ENCODE assay signal across 10 cellular contexts in the genomic region with DNA sequence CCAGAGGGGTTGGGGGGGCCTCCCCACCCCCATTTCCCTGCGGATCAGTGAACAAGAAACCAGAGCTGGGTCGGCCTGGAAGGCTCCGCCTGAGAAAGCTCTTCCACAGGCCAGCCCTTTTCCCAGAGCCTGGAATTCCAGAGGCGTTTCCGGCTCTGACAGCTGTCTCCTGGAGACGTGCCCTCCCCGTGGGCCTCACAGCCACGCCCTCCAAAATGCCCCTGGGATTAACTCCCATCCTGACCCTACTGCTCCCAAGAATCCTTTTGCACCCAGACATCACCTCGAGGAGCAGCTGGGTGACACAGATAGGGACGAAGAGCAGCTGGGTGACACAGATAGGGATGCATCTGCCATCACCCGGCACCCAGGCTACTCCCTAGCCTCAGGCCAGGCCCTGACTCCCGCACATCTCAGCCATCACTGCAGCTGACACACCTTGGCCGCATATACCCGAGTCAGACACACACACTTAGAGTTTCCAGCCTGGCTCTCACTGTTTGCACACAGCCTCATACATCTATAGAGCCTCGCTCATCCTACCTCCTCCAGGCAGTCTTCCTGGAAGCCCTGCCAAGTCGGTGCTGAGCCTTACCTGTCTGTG. TPM values are rescaled to one million over a fixed set of nuclear protein-coding genes. Genes with fewer than 3 reads are reported as not detected.
DNase-seq lines count a peak whose midpoint lies in the region; ATAC-seq and TF ChIP-seq lines count a peak whose summit lies in the region.
"Had no signal": no experiment of that assay in that cellular context is flagged by ENCODE, and none has a peak within 500 bp of the region (broad histone marks: within the 10 kb centered on the region; RNA-seq: fewer than 3 reads in every experiment).

No MANE protein-coding gene starts in this region.

- H2AK5ac ChIP-seq in mesenchymal stem cell (ENCODE audit: low read length, severe bottlenecking) = peak overlapping the region; percentile 32

- H3K27ac ChIP-seq in mesenchymal stem cell (ENCODE audit: low read length, poor library complexity, severe bottlenecking) (peak overlapping the region; percentile 41), upper lobe of left lung (peak overlapping the region; percentile 70 to 86 (median 86))

- H3K79me1 ChIP-seq in mesenchymal stem cell (replicated peaks; ENCODE audit: low read length, poor library complexity, severe bottlenecking) = no peaks in the 10 kb centered on the region

- peak overlapping the region; percentile 99 for H2BK120ac ChIP-seq in mesenchymal stem cell (ENCODE audit: low read depth, low read length)

- H2BK15ac ChIP-seq in mesenchymal stem cell (ENCODE audit: low read depth, poor library complexity, severe bottlenecking) = peak overlapping the region; percentile 73

- H3K4me3 ChIP-seq in NT2/D1 (ENCODE audit: insufficient read length, low read depth) (no peak overlapping the region), epithelial cell of esophagus (ENCODE audit: low read length) (no peak overlapping the region), mesenchymal stem cell (ENCODE audit: insufficient read depth in 1 of 2, low read depth in 1 of 2, low read length in 2 of 2) (no peak overlapping the region), upper lobe of left lung (no peak overlapping the region)
- H3K4me3 ChIP-seq: GM12878 had no signal

- ATAC-seq in upper lobe of left lung (ENCODE audit: low FRiP score in 2 of 2) (no peak), HG03108 (IDR thresholded peaks at IDR 0.05; ENCODE audit: unreplicated experiment) (no peak)
- ATAC-seq: GM12878 had no signal

- peak overlapping the region in 1 of 2 experiments; percentile 80 for H3K14ac ChIP-seq in mesenchymal stem cell (ENCODE audit: low read length in 2 of 2)

- H4K91ac ChIP-seq in mesenchymal stem cell (ENCODE audit: low read length) = peak overlapping the region; percentile 99

- no peak for TF ChIP-seq POLR2A in upper lobe of left lung (IDR thresholded peaks at IDR 0.05)

- TF ChIP-seq CTCF in epithelial cell of esophagus (IDR thresholded peaks at IDR 0.05; ENCODE audit: insufficient read depth, low read depth, low read length, missing control alignments) = no peak
- TF ChIP-seq CTCF in upper lobe of left lung (IDR thresholded peaks at IDR 0.05) = no peak

- H3K4me1 ChIP-seq in NT2/D1 (ENCODE audit: insufficient read depth, insufficient read length) (peaks cover 12% of the 10 kb centered on the region), mesenchymal stem cell (ENCODE audit: control insufficient read depth, insufficient read depth, low read depth, low read length) (peaks cover 48% of the 10 kb centered on the region), upper lobe of left lung (peaks cover 49 to 67% (median 59%) of the 10 kb centered on the region in 4 donors)

- peak overlapping the region; percentile 6 for H2AFZ ChIP-seq in mesenchymal stem cell (ENCODE audit: low read depth, low read length)

- H3K9me3 ChIP-seq in NT2/D1 (ENCODE audit: insufficient read depth, low read length) (no peaks in the 10 kb centered on the region), mesenchymal stem cell (ENCODE audit: control insufficient read depth, low read length) (no peaks in the 10 kb centered on the region), upper lobe of left lung (no peaks in the 10 kb centered on the region)

- H3K23ac ChIP-seq in mesenchymal stem cell (ENCODE audit: low read length in 2 of 2) = no peak overlapping the region

- H3K9ac ChIP-seq in NT2/D1 (ENCODE audit: insufficient read length, low read depth) (no peak overlapping the region), mesenchymal stem cell (ENCODE audit: low read length) (peak overlapping the region; percentile 41)

- H3K4me2 ChIP-seq in mesenchymal stem cell (ENCODE audit: low read length, poor library complexity, severe bottlenecking) = no peak overlapping the region

- peak; percentile 54 for DNase-seq in NT2/D1 (ENCODE audit: low read depth, low spot score)
- peak; percentile 63 for DNase-seq in epithelial cell of esophagus (ENCODE audit: low read depth)
- DNase-seq in mesenchymal stem cell = peak; percentile 70
- no peak for DNase-seq in upper lobe of left lung
- no peak for DNase-seq in activated CD4-positive, CD25-positive, alpha-beta regulatory T cell treated with anti-CD3 and anti-CD28 coated beads, Interleukin-2, amount 50 U/mL, for 72 hours
- no peak for DNase-seq in stimulated activated CD4-positive, alpha-beta T cell treated with anti-CD3 and anti-CD28 coated beads, Interleukin-4, amount 100 ng/mL, for 4 hours
- DNase-seq: activated naive CD8-positive, alpha-beta T cell treated with anti-CD3 and anti-CD28 coated beads for 36 hours; immature natural killer cell had no signal

- 20% methylated on average over 16 of the region's 16 CpGs for WGBS in mesenchymal stem cell
- 51% methylated on average over 7 to 16 of the region's 16 CpGs for WGBS in upper lobe of left lung, 2 donors

- peak overlapping the region; percentile 98 to 100 for H2BK12ac ChIP-seq in mesenchymal stem cell (ENCODE audit: low read length in 2 of 2)

- H3K36me3 ChIP-seq in NT2/D1 (ENCODE audit: insufficient read depth, insufficient read length, low read length) (no peaks in the 10 kb centered on the region), mesenchymal stem cell (ENCODE audit: control insufficient read depth in 1 of 2, insufficient read depth in 2 of 2, low read depth in 1 of 2, low read length in 2 of 2) (no peaks in the 10 kb centered on the region), upper lobe of left lung (no peaks in the 10 kb centered on the region)

- H4K8ac ChIP-seq in mesenchymal stem cell (ENCODE audit: low read length) = peak overlapping the region; percentile 95

- peak overlapping the region; percentile 91 to 99 for H3K4ac ChIP-seq in mesenchymal stem cell (ENCODE audit: low read depth in 1 of 2, low read length in 2 of 2)

- peak overlapping the region; percentile 93 to 97 for H3K18ac ChIP-seq in mesenchymal stem cell (ENCODE audit: low read depth in 1 of 2, low read length in 2 of 2)

- H3K27me3 ChIP-seq in NT2/D1 (ENCODE audit: insufficient read depth, insufficient read length) (no peaks in the 10 kb centered on the region), mesenchymal stem cell (ENCODE audit: control insufficient read depth in 1 of 2, insufficient read depth in 1 of 2, low read length in 2 of 2) (no peaks in the 10 kb centered on the region), upper lobe of left lung (no peaks in the 10 kb centered on the region)

- TF ChIP-seq EP300 in upper lobe of left lung (IDR thresholded peaks at IDR 0.05) = no peak

- H2BK5ac ChIP-seq in mesenchymal stem cell (ENCODE audit: low read depth, low read length, poor library complexity, severe bottlenecking) = no peak overlapping the region

RNA-seq across cellular contexts. Expression of gene CDC42EP1, which starts 7.6 kb away (rescaled TPM):
- polyA plus RNA-seq in mesenchymal stem cell (2013, experiment 1 of 2) = 117 TPM
- polyA plus RNA-seq in mesenchymal stem cell (2013, experiment 2 of 2) = 113 TPM
- total RNA-seq in upper lobe of left lung = 10 to 100 TPM; 38.8 to 81.7 (median 67.5) TPM

RNA-seq across cellular contexts. Expression of gene LGALS2, which starts 27.2 kb away (rescaled TPM):
- not detected for polyA plus RNA-seq in mesenchymal stem cell (2013, experiment 1 of 2)
- polyA plus RNA-seq in mesenchymal stem cell (2013, experiment 2 of 2) = not detected
- total RNA-seq in upper lobe of left lung = 1 to 10 TPM in 3 of 6 donors, not detected in 3; 1.4 to 4.2 (median 2.0) TPM
- total RNA-seq: activated naive CD8-positive, alpha-beta T cell treated with anti-CD3 and anti-CD28 coated beads for 36 hours had no signal

RNA-seq across cellular contexts. Expression of gene CARD10, which starts 33.4 kb away (rescaled TPM):
- polyA plus RNA-seq in mesenchymal stem cell (2013, experiment 1 of 2) = 3.1 TPM
- polyA plus RNA-seq in mesenchymal stem cell (2013, experiment 2 of 2) = 3.2 TPM
- total RNA-seq in upper lobe of left lung = 10 to 100 TPM in 4 of 6 donors, 1 to 10 TPM in 2; 6.2 to 19.8 (median 13.6) TPM

RNA-seq across cellular contexts. Expression of gene GGA1, which starts 56.0 kb away (rescaled TPM):
- polyA plus RNA-seq in mesenchymal stem cell (2013, experiment 1 of 2) = 25.3 TPM
- 23.1 TPM for polyA plus RNA-seq in mesenchymal stem cell (2013, experiment 2 of 2)
- total RNA-seq in upper lobe of left lung = 100 to 1,000 TPM in 2 of 6 donors, 10 to 100 TPM in 4; 52.4 to 226 (median 68.3) TPM

Comparison
In these comparisons a context has a peak if more than half of its experiments do, and no peak if none do; other contexts are left out.
1. DNase-seq: peak in NT2/D1 (single experiment), epithelial cell of esophagus (single experiment) and mesenchymal stem cell (single experiment); none in upper lobe of left lung (0 of 2), activated CD4-positive, CD25-positive, alpha-beta regulatory T cell treated with anti-CD3 and anti-CD28 coated beads, Interleukin-2, amount 50 U/mL, for 72 hours (single experiment) and stimulated activated CD4-positive, alpha-beta T cell treated with anti-CD3 and anti-CD28 coated beads, Interleukin-4, amount 100 ng/mL, for 4 hours (0 of 2).